Comparison of ENCODE assay signal across 10 cellular contexts in genomic region chr17:76586741-76587487, GRCh38. TPM values are rescaled to one million over a fixed set of nuclear protein-coding genes. Genes with fewer than 3 reads are reported as not detected.
DNase-seq lines count a peak whose midpoint lies in the region; ATAC-seq, FAIRE-seq and TF ChIP-seq lines count a peak whose summit lies in the region.
"Had no signal": no experiment of that assay in that cellular context is flagged by ENCODE, and none has a peak within 500 bp of the region (broad histone marks: within the 10 kb centered on the region; RNA-seq: fewer than 3 reads in every experiment).

No MANE protein-coding gene starts in this region.

- no peaks in the 10 kb centered on the region for H3K36me3 ChIP-seq in bronchial epithelial cell (ENCODE audit: control insufficient read depth, insufficient read depth, low read length)
- H3K36me3 ChIP-seq: ovary had no signal

- intact Hi-C loops in posterior vena cava (cut with DNase I), result no loop called here

- POLR2A ChIA-PET in GM10248 (lab: Yijun Ruan, JAX), result no interaction called here

- H3K4me3 ChIP-seq in bronchial epithelial cell (ENCODE audit: low read depth, low read length), result no peak overlapping the region

- ATAC-seq in GM19455 (IDR thresholded peaks at IDR 0.05; ENCODE audit: unreplicated experiment), result no peak

- DNase-seq in GM10248 (ENCODE audit: extremely low spot score) (peak; percentile 17), NCI-H1694 treated with DMSO at 0.1 percent for 48 hours (lab: John Stamatoyannopoulos, UW) (peak; percentile 76), bronchial epithelial cell (ENCODE audit: low read depth) (peak; percentile 64), posterior vena cava (ENCODE audit: low spot score) (peak; percentile 60), activated gamma-delta T cell (lab: John Stamatoyannopoulos, UW) (no peak), NCI-H2081 treated with DMSO at 0.1 percent for 48 hours (lab: John Stamatoyannopoulos, UW) (no peak)

- TF ChIP-seq CTCF in GM10248 (IDR thresholded peaks at IDR 0.05; ENCODE audit: control extremely low read depth, extremely low read depth, low read depth, missing control alignments) (no peak), bronchial epithelial cell (IDR thresholded peaks at IDR 0.05; ENCODE audit: insufficient read depth, low read length, severe bottlenecking) (no peak)

- H3K27me3 ChIP-seq in bronchial epithelial cell (ENCODE audit: control insufficient read depth, insufficient read depth, low read length), result no peaks in the 10 kb centered on the region
- H3K27me3 ChIP-seq: ovary had no signal

- FAIRE-seq in bronchial epithelial cell (lab: Jason Lieb, UNC), result peak; percentile 97

- CTCF ChIA-PET in GM10248 (lab: Yijun Ruan, JAX), result interaction anchor here (1.1 to 1.6 kb wide), 2 partner anchors 37 to 40 kb away, joined by 5 read pairs; no protein-coding TSS in a partner anchor

RNA-seq across cellular contexts. Expression of gene ST6GALNAC2, which starts 1.3 kb away (rescaled TPM):
- total RNA-seq in bronchial epithelial cell (38.4 and 64.4 TPM in 2 replicates), posterior vena cava (1 to 10 TPM; 3.0 to 3.1 TPM)
- total RNA-seq: T-helper 1 cell treated with Interleukin-12 subunit alpha and Interleukin-12 subunit beta and Interleukin-4 antibody, amounts not matched to agents 30 ng/mL and 1 ng/mL, for 36 hours had no signal

RNA-seq across cellular contexts. Expression of gene PRCD, which starts 47.1 kb away (rescaled TPM):
- total RNA-seq in bronchial epithelial cell, result 0.13 TPM in 1 of 2 replicates, not detected in the other
- 1 to 10 TPM; 1.6 to 4.7 TPM for total RNA-seq in posterior vena cava
- total RNA-seq: T-helper 1 cell treated with Interleukin-12 subunit alpha and Interleukin-12 subunit beta and Interleukin-4 antibody, amounts not matched to agents 30 ng/mL and 1 ng/mL, for 36 hours had no signal

RNA-seq across cellular contexts. Expression of gene CYGB, which starts 49.4 kb away (rescaled TPM):
- total RNA-seq in bronchial epithelial cell (2.1 and 2.3 TPM in 2 replicates), posterior vena cava (10 to 100 TPM; 16.3 to 24.5 TPM)

RNA-seq across cellular contexts. Expression of gene ST6GALNAC1, which starts 56.6 kb away (rescaled TPM):
- total RNA-seq in bronchial epithelial cell (5.0 and 10.8 TPM in 2 replicates), posterior vena cava (1 to 10 TPM; 2.0 to 2.3 TPM)
- total RNA-seq: dermis microvascular lymphatic vessel endothelial cell had no signal

Comparison
In these comparisons a context has a peak if more than half of its experiments do, and no peak if none do; other contexts are left out.
1. DNase-seq: peak in GM10248 (single experiment), NCI-H1694 treated with DMSO at 0.1 percent for 48 hours (single experiment), bronchial epithelial cell (single experiment) and posterior vena cava (single experiment); none in activated gamma-delta T cell (single experiment) and NCI-H2081 treated with DMSO at 0.1 percent for 48 hours (single experiment).